ENCODE assay signal across 17 cellular contexts in the genomic region with DNA sequence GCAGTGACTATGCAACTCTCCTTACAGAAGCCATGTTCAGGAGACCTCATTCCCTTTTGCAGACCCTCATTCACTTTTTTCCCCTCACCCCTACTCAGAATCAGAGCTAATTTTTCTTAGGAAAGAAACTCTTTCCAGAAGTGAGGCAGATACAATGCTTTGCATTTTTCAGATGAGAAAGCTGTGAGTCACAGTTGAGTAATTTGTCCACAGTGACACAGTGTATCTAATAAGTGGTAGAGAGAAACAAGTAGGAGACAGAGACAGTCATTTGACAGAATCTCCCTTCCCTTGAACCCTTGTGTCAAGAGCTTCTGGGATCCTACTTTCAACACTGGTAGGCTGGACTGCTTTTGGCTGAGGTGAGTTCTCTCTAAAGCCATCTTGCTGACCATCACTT.
DNase-seq lines count a peak whose midpoint lies in the region; FAIRE-seq and TF ChIP-seq lines count a peak whose summit lies in the region.
"Had no signal": no experiment of that assay in that cellular context is flagged by ENCODE, and none has a peak within 500 bp of the region (broad histone marks: within the 10 kb centered on the region; RNA-seq: fewer than 3 reads in every experiment).

No MANE protein-coding gene starts in this region.

- no peak overlapping the region for H3K4me3 ChIP-seq in GM23248
- no peak overlapping the region for H3K4me3 ChIP-seq in fibroblast of villous mesenchyme (ENCODE audit: low read depth, low read length)
- H3K4me3 ChIP-seq: heart left ventricle, K562, neural progenitor cell, suprapubic skin had no signal

- no peak overlapping the region for H3K4me2 ChIP-seq in GM23248 (ENCODE audit: unreplicated experiment)
- H3K4me2 ChIP-seq: neural progenitor cell had no signal

- no peaks in the 10 kb centered on the region for H3K9me3 Mint-ChIP-seq in activated T-helper 1 cell treated with anti-CD3 and anti-CD28 coated beads, Interleukin-12 subunit alpha, Interleukin-12 subunit beta, Interleukin-2, Interleukin-4 antibody, amounts not matched to agents 30 ng/mL and 10 ng/mL and 1 ng/mL, durations not matched to agents 14 hours and 24 hours and 36 hours
- H3K9me3 Mint-ChIP-seq: neural progenitor cell had no signal

- intact Hi-C loops in activated T-helper 1 cell treated with anti-CD3 and anti-CD28 coated beads, Interleukin-12 subunit alpha, Interleukin-12 subunit beta, Interleukin-2, Interleukin-4 antibody, amounts not matched to agents 30 ng/mL and 10 ng/mL and 1 ng/mL, durations not matched to agents 14 hours and 24 hours and 36 hours (cut with micrococcal nuclease) = no loop called here

- no peaks in the 10 kb centered on the region for H3K36me3 Mint-ChIP-seq in activated T-helper 1 cell treated with anti-CD3 and anti-CD28 coated beads, Interleukin-12 subunit alpha, Interleukin-12 subunit beta, Interleukin-2, Interleukin-4 antibody, amounts not matched to agents 30 ng/mL and 10 ng/mL and 1 ng/mL, durations not matched to agents 14 hours and 24 hours and 36 hours (ENCODE audit: low read depth)
- H3K36me3 Mint-ChIP-seq: neural progenitor cell had no signal

- H3K9me3 ChIP-seq in GM23248 (ENCODE audit: low read depth) = no peaks in the 10 kb centered on the region
- H3K9me3 ChIP-seq: heart left ventricle, suprapubic skin had no signal

- H4K20me1 ChIP-seq in GM23248 (ENCODE audit: insufficient read depth) = no peaks in the 10 kb centered on the region; the same call in 1 of the 2 replicates

- no peaks in the 10 kb centered on the region for H3K4me1 Mint-ChIP-seq in activated T-helper 1 cell treated with anti-CD3 and anti-CD28 coated beads, Interleukin-12 subunit alpha, Interleukin-12 subunit beta, Interleukin-2, Interleukin-4 antibody, amounts not matched to agents 30 ng/mL and 10 ng/mL and 1 ng/mL, durations not matched to agents 14 hours and 24 hours and 36 hours (ENCODE audit: low read depth)

- FAIRE-seq in GM19239 (lab: Jason Lieb, UNC) = no peak
- FAIRE-seq: K562, small intestine had no signal

- no peaks in the 10 kb centered on the region for H3K36me3 ChIP-seq in GM23248 (ENCODE audit: low read depth)
- H3K36me3 ChIP-seq: heart left ventricle, neural progenitor cell, suprapubic skin had no signal

- no peak overlapping the region for H3K4me3 Mint-ChIP-seq in activated T-helper 1 cell treated with anti-CD3 and anti-CD28 coated beads, Interleukin-12 subunit alpha, Interleukin-12 subunit beta, Interleukin-2, Interleukin-4 antibody, amounts not matched to agents 30 ng/mL and 10 ng/mL and 1 ng/mL, durations not matched to agents 14 hours and 24 hours and 36 hours
- H3K4me3 Mint-ChIP-seq: neural progenitor cell had no signal

- no peak overlapping the region for H3K27ac ChIP-seq in GM23248
- H3K27ac ChIP-seq: heart left ventricle, neural progenitor cell, suprapubic skin had no signal

- in situ Hi-C loops in GM23248 (cut with MboI) = no loop called here

- no peak overlapping the region for H3K9ac ChIP-seq in GM23248
- H3K9ac ChIP-seq: neural progenitor cell had no signal

- H3K79me2 ChIP-seq in GM23248 (ENCODE audit: insufficient read depth) = no peaks in the 10 kb centered on the region

- no peaks in the 10 kb centered on the region for H3F3A ChIP-seq in GM23248 (ENCODE audit: insufficient read depth)

- no peak overlapping the region for H2AFZ ChIP-seq in GM23248
- H2AFZ ChIP-seq: neural progenitor cell had no signal

- no peak overlapping the region for H3K27ac Mint-ChIP-seq in activated T-helper 1 cell treated with anti-CD3 and anti-CD28 coated beads, Interleukin-12 subunit alpha, Interleukin-12 subunit beta, Interleukin-2, Interleukin-4 antibody, amounts not matched to agents 30 ng/mL and 10 ng/mL and 1 ng/mL, durations not matched to agents 14 hours and 24 hours and 36 hours
- H3K27ac Mint-ChIP-seq: neural progenitor cell had no signal

- TF ChIP-seq CTCF in fibroblast of villous mesenchyme (IDR thresholded peaks at IDR 0.05; ENCODE audit: insufficient read depth, low read depth, low read length) = no peak

- peaks cover 10% of the 10 kb centered on the region for H3K4me1 ChIP-seq in GM23248 (ENCODE audit: insufficient read depth)
- H3K4me1 ChIP-seq: heart left ventricle, suprapubic skin had no signal

- no peaks in the 10 kb centered on the region for H3K9me2 ChIP-seq in GM23248 (ENCODE audit: insufficient read depth)

- DNase-seq in GM23248 = peak; percentile 61
- peak; percentile 28 to 83 for DNase-seq in SW 1271 (lab: John Stamatoyannopoulos, UW)
- DNase-seq in fibroblast of villous mesenchyme (ENCODE audit: low read depth) = peak; percentile 6
- peak; percentile 50 for DNase-seq in stromal cell of bone marrow (ENCODE audit: low read depth)
- no peak for DNase-seq in GM19239 (ENCODE audit: insufficient read length, low spot score)
- DNase-seq in activated T-helper 1 cell treated with anti-CD3 and anti-CD28 coated beads, Interleukin-12 subunit alpha, Interleukin-12 subunit beta, Interleukin-2, Interleukin-4 antibody, amounts not matched to agents 30 ng/mL and 10 ng/mL and 1 ng/mL, durations not matched to agents 14 hours and 24 hours and 36 hours (ENCODE audit: low spot score) = no peak
- DNase-seq in effector CD4-positive, alpha-beta T cell = no peak
- DNase-seq in COR-L47 (lab: John Stamatoyannopoulos, UW) = no peak
- DNase-seq: activated CD4-positive, alpha-beta T cell treated with anti-CD3 and anti-CD28 coated beads for 1 hour; activated T-cell treated with anti-CD3 and anti-CD28 coated beads, Interleukin-2, amount 50 U/mL, for 1 hour; amniotic stem cell; heart left ventricle; NCI-H187; small intestine had no signal

- H3K27me3 ChIP-seq in GM23248 (replicated peaks; ENCODE audit: insufficient read depth) = no peaks in the 10 kb centered on the region
- H3K27me3 ChIP-seq: heart left ventricle, neural progenitor cell, suprapubic skin had no signal

- H3K27me3 Mint-ChIP-seq in activated T-helper 1 cell treated with anti-CD3 and anti-CD28 coated beads, Interleukin-12 subunit alpha, Interleukin-12 subunit beta, Interleukin-2, Interleukin-4 antibody, amounts not matched to agents 30 ng/mL and 10 ng/mL and 1 ng/mL, durations not matched to agents 14 hours and 24 hours and 36 hours (ENCODE audit: insufficient read depth) = no peaks in the 10 kb centered on the region

Comparison
In these comparisons a context has a peak if more than half of its experiments do, and no peak if none do; other contexts are left out.
1. DNase-seq: peak in GM23248 (single experiment), SW 1271 (2 of 2), fibroblast of villous mesenchyme (single experiment) and stromal cell of bone marrow (single experiment); none in GM19239 (single experiment), activated T-helper 1 cell treated with anti-CD3 and anti-CD28 coated beads, Interleukin-12 subunit alpha, Interleukin-12 subunit beta, Interleukin-2, Interleukin-4 antibody, amounts not matched to agents 30 ng/mL and 10 ng/mL and 1 ng/mL, durations not matched to agents 14 hours and 24 hours and 36 hours (single experiment), effector CD4-positive, alpha-beta T cell (single experiment) and COR-L47 (single experiment).